In genomic region chr2:117902933-117903332, GRCh38 we compare ENCODE assay signal across 28 cellular contexts.
"Had no signal": no experiment of that assay in that cellular context is flagged by ENCODE, and none has a peak within 500 bp of the region (broad histone marks: within the 10 kb centered on the region; RNA-seq: fewer than 3 reads in every experiment).

No MANE protein-coding gene starts in this region.

- H3K4me1 ChIP-seq: foreskin keratinocyte, gastroesophageal sphincter, heart left ventricle, left lung, lower lobe of right lung had no signal

- ATAC-seq: esophagus mucosa; foreskin keratinocyte; gastroesophageal sphincter; heart left ventricle; left cardiac atrium; left lung; left ventricle myocardium superior; lower lobe of right lung; mucosa of descending colon; naive thymus-derived CD8-positive, alpha-beta T cell had no signal

- H3K79me2 ChIP-seq: hepatocyte had no signal

- DNase-seq: dermis blood vessel endothelial cell; dorsolateral prefrontal cortex; effector CD4-positive, alpha-beta T cell; effector memory CD4-positive, alpha-beta T cell; erythroblast; foreskin keratinocyte; heart left ventricle; hypothalamus; immature natural killer cell; islet precursor cell; kidney; kidney glomerular epithelial cell; left cardiac atrium; left lung; left ventricle myocardium superior; lower lobe of right lung; mesenchymal stem cell; mucosa of descending colon; naive B cell; naive thymus-derived CD8-positive, alpha-beta T cell had no signal

- FAIRE-seq: colon, endometrium, frontal cortex, kidney had no signal

- H3K27ac ChIP-seq: coronary artery, dorsolateral prefrontal cortex, epithelial cell of prostate, foreskin keratinocyte, gastroesophageal sphincter, heart left ventricle, hepatocyte, left lung, lower lobe of right lung had no signal

- H2AFZ ChIP-seq: hepatocyte had no signal

- H3K36me3 ChIP-seq: gastroesophageal sphincter, heart left ventricle, left lung, lower lobe of right lung had no signal

- H3K4me2 ChIP-seq: hepatocyte had no signal

- H3K27me3 ChIP-seq: dorsolateral prefrontal cortex, foreskin keratinocyte, gastroesophageal sphincter, heart left ventricle, hepatocyte, left lung had no signal

- H3K4me3 ChIP-seq: coronary artery, dorsolateral prefrontal cortex, gastroesophageal sphincter, heart left ventricle, hepatocyte, left lung, lower lobe of right lung, mucosa of descending colon had no signal
